26 cellular contexts compared by ENCODE assay signal in genomic region chr9:9299134-9299533, GRCh38.
DNase-seq lines count a peak whose midpoint lies in the region; ATAC-seq and TF ChIP-seq lines count a peak whose summit lies in the region.
"Had no signal": no experiment of that assay in that cellular context is flagged by ENCODE, and none has a peak within 500 bp of the region (broad histone marks: within the 10 kb centered on the region; RNA-seq: fewer than 3 reads in every experiment).

No MANE protein-coding gene starts in this region.

- no peak overlapping the region for H3K27ac ChIP-seq in SK-N-SH (ENCODE audit: low read depth in 2 of 2, low read length in 1 of 2)
- H3K27ac ChIP-seq: coronary artery, thoracic aorta had no signal

- no peaks in the 10 kb centered on the region for H3K9me2 ChIP-seq in SK-N-SH

- DNase-seq in SK-N-SH = peak; percentile 0
- DNase-seq in NCI-H345 treated with DMSO at 0.1 percent for 48 hours (lab: John Stamatoyannopoulos, UW; ENCODE audit: unreplicated experiment) = peak; percentile 6
- no peak for DNase-seq in type B pancreatic cell (ENCODE audit: extremely low spot score, unreplicated experiment)
- DNase-seq in dedifferentiated amniotic fluid mesenchymal stem cell (ENCODE audit: extremely low spot score) = no peak
- DNase-seq in DMS 273 (lab: John Stamatoyannopoulos, UW; ENCODE audit: unreplicated experiment) = no peak
- DNase-seq: activated CD4-positive, alpha-beta T cell treated with anti-CD3 and anti-CD28 coated beads for 36 hours; activated CD8-positive, alpha-beta memory T cell treated with anti-CD3 and anti-CD28 coated beads for 24 hours; activated naive CD4-positive, alpha-beta T cell treated with Interleukin-2 at 50 U/mL for 16 hours; activated T-cell treated with anti-CD3 and anti-CD28 coated beads, Interleukin-2, amount 50 U/mL, for 4 hours; amniotic stem cell; DMS79 treated with DMSO at 0.1 percent for 48 hours; Kasumi-1; NCI-H1105; NCI-H2227 treated with DMSO at 0.1 percent for 48 hours; occipital lobe; PC-3; right cardiac atrium; stimulated activated CD4-positive, alpha-beta T cell treated with anti-CD3 and anti-CD28 coated beads, Interleukin-4, amount 100 ng/mL, for 24 hours; stimulated activated naive CD4-positive, alpha-beta T cell treated with Interleukin-2 at 50 U/mL for 16 hours; T-cell had no signal

- no peaks in the 10 kb centered on the region for H3K4me1 ChIP-seq in SK-N-SH (ENCODE audit: control insufficient read depth in 1 of 2, insufficient read depth in 2 of 2, low read depth in 1 of 2, low read length in 1 of 2)

- no peaks in the 10 kb centered on the region for H3K9me3 ChIP-seq in SK-N-SH
- H3K9me3 ChIP-seq: thoracic aorta had no signal

- WGBS in SK-N-SH (ENCODE audit: low lambda C conversion rate) = 36% methylated on average over 1 of the region's 1 CpG

- ATAC-seq in SK-N-SH treated with all-trans-retinoic acid at 6 μM for 48 hours = no peak
- ATAC-seq in HG02763 (IDR thresholded peaks at IDR 0.05; ENCODE audit: unreplicated experiment) = no peak
- ATAC-seq: activated CD4-positive, alpha-beta T cell treated with anti-CD3 and anti-CD28 coated beads for 36 hours; activated T-cell treated with anti-CD3 and anti-CD28 coated beads, Interleukin-2, amount 50 U/mL, for 4 hours; GM12878; PC-3; right cardiac atrium; T-cell had no signal

- H3K36me3 ChIP-seq in SK-N-SH (replicated peaks in 1 of 2; ENCODE audit: control insufficient read depth in 1 of 2, insufficient read depth in 2 of 2, low read length in 1 of 2) = no peaks in the 10 kb centered on the region
- H3K36me3 ChIP-seq: thoracic aorta had no signal

- H3K79me2 ChIP-seq in SK-N-SH (ENCODE audit: insufficient read depth) = no peaks in the 10 kb centered on the region

- no peaks in the 10 kb centered on the region for H3K27me3 ChIP-seq in SK-N-SH (ENCODE audit: insufficient read depth)

- no peaks in the 10 kb centered on the region for H3K27me3 Mint-ChIP-seq in brain
- H3K27me3 Mint-ChIP-seq in type B pancreatic cell = no peaks in the 10 kb centered on the region
- H3K27me3 Mint-ChIP-seq: activated CD4-positive, alpha-beta T cell treated with anti-CD3 and anti-CD28 coated beads for 36 hours; T-cell had no signal

- H3K27ac Mint-ChIP-seq in brain (no peak overlapping the region), type B pancreatic cell (no peak overlapping the region)
- H3K27ac Mint-ChIP-seq: activated CD4-positive, alpha-beta T cell treated with anti-CD3 and anti-CD28 coated beads for 36 hours; T-cell had no signal

- no peaks in the 10 kb centered on the region for H3F3A ChIP-seq in SK-N-SH (replicated peaks; ENCODE audit: insufficient read depth)

- no peaks in the 10 kb centered on the region for H4K20me1 ChIP-seq in SK-N-SH (ENCODE audit: insufficient read depth)

- H3K4me1 Mint-ChIP-seq in brain (peaks cover 7% of the 10 kb centered on the region), type B pancreatic cell (ENCODE audit: unreplicated experiment) (no peaks in the 10 kb centered on the region)
- H3K4me1 Mint-ChIP-seq: activated CD4-positive, alpha-beta T cell treated with anti-CD3 and anti-CD28 coated beads for 36 hours; T-cell had no signal

- H3K9me3 Mint-ChIP-seq in brain = no peaks in the 10 kb centered on the region
- H3K9me3 Mint-ChIP-seq in type B pancreatic cell = no peaks in the 10 kb centered on the region
- H3K9me3 Mint-ChIP-seq: activated T-cell treated with anti-CD3 and anti-CD28 coated beads, Interleukin-2, amount 50 U/mL, for 4 hours had no signal

- TF ChIP-seq EP300 in SK-N-SH (IDR thresholded peaks at IDR 0.05; ENCODE audit: borderline replicate concordance in 1 of 2, low read depth in 1 of 2, low read length in 1 of 2) = no peak

- peak; percentile 70 for TF ChIP-seq RAD21 in SK-N-SH (IDR thresholded peaks at IDR 0.05; ENCODE audit: low read length)

- H3K4me3 ChIP-seq in SK-N-SH (ENCODE audit: low read depth in 2 of 2, low read length in 1 of 2) = no peak overlapping the region
- H3K4me3 ChIP-seq: coronary artery, GM12878, thoracic aorta had no signal

- H3K36me3 Mint-ChIP-seq in brain (no peaks in the 10 kb centered on the region), type B pancreatic cell (no peaks in the 10 kb centered on the region)
- H3K36me3 Mint-ChIP-seq: T-cell had no signal

- CTCF ChIA-PET in SK-N-SH (lab: Yijun Ruan, JAX) = interaction anchor here (1.5 to 1.8 kb wide), 2 partner anchors 16 to 403 kb away, joined by 5 to 6 read pairs; no protein-coding TSS in a partner anchor

- H3K9ac ChIP-seq in SK-N-SH = no peak overlapping the region

- no peak for TF ChIP-seq CTCF in SK-N-SH (IDR thresholded peaks at IDR 0.05)
- TF ChIP-seq CTCF in brain (conservative IDR thresholded peaks at IDR 0.05) = peak; percentile 28 to 47
- TF ChIP-seq CTCF in type B pancreatic cell (conservative IDR thresholded peaks at IDR 0.05) = peak; percentile 14

- POLR2A ChIA-PET in SK-N-SH (lab: Yijun Ruan, JAX) = no interaction called here

- H3K4me3 Mint-ChIP-seq in brain (no peak overlapping the region), type B pancreatic cell (no peak overlapping the region)
- H3K4me3 Mint-ChIP-seq: activated CD4-positive, alpha-beta T cell treated with anti-CD3 and anti-CD28 coated beads for 36 hours; activated T-cell treated with anti-CD3 and anti-CD28 coated beads, Interleukin-2, amount 50 U/mL, for 4 hours; T-cell had no signal

- no peak overlapping the region for H2AFZ ChIP-seq in SK-N-SH (ENCODE audit: low read depth)

- no peak overlapping the region for H3K4me2 ChIP-seq in SK-N-SH

TF ChIP-seq in SK-N-SH, 30 proteins besides CTCF, POLR2A, EP300 and RAD21 (continues in another document):
- TF ChIP-seq REST (IDR thresholded peaks at IDR 0.05; ENCODE audit: low read depth, low read length) = no peak
- TF ChIP-seq TCF12 (IDR thresholded peaks at IDR 0.05) = no peak
- TF ChIP-seq FOSL2 (IDR thresholded peaks at IDR 0.05; ENCODE audit: borderline replicate concordance, low read depth) = no peak

TF ChIP-seq in SK-N-SH treated with all-trans-retinoic acid at 6 μM for 48 hours, 23 proteins besides CTCF, POLR2A, EP300 and RAD21 (continues in another document):
- no peak for TF ChIP-seq ISL1 (CRISPR knock-in tag; IDR thresholded peaks at IDR 0.05)
- no peak for TF ChIP-seq ZFP30 (CRISPR knock-in tag; IDR thresholded peaks at IDR 0.05)
- TF ChIP-seq ZNF8 (CRISPR knock-in tag; IDR thresholded peaks at IDR 0.05) = no peak
- TF ChIP-seq ESRRG (CRISPR knock-in tag; IDR thresholded peaks at IDR 0.05) = no peak
- TF ChIP-seq TSHZ2 (CRISPR knock-in tag; IDR thresholded peaks at IDR 0.05) = no peak
- no peak for TF ChIP-seq GLIS3 (CRISPR knock-in tag; IDR thresholded peaks at IDR 0.05)
- TF ChIP-seq ARNTL (CRISPR knock-in tag; IDR thresholded peaks at IDR 0.05; ENCODE audit: borderline replicate concordance, low read depth) = no peak
- TF ChIP-seq ZC3H10 (CRISPR knock-in tag; IDR thresholded peaks at IDR 0.05) = no peak
- TF ChIP-seq RARB (CRISPR knock-in tag; IDR thresholded peaks at IDR 0.05) = no peak
- no peak for TF ChIP-seq BACH2 (CRISPR knock-in tag; IDR thresholded peaks at IDR 0.05; ENCODE audit: borderline replicate concordance)
- no peak for TF ChIP-seq CSRNP3 (CRISPR knock-in tag; IDR thresholded peaks at IDR 0.05)
- no peak for TF ChIP-seq TOX (CRISPR knock-in tag; IDR thresholded peaks at IDR 0.05; ENCODE audit: borderline replicate concordance)
- no peak for TF ChIP-seq ZFP3 (CRISPR knock-in tag; IDR thresholded peaks at IDR 0.05)

Comparison
In these comparisons a context has a peak if more than half of its experiments do, and no peak if none do; other contexts are left out.
1. DNase-seq: peak in SK-N-SH (single experiment) and NCI-H345 treated with DMSO at 0.1 percent for 48 hours (single experiment); none in type B pancreatic cell (single experiment), dedifferentiated amniotic fluid mesenchymal stem cell (single experiment) and DMS 273 (single experiment).